2 cellular contexts compared by ENCODE assay signal in genomic region chrX:107323786-107324492, GRCh38.
TF ChIP-seq lines count a peak whose summit lies in the region.

No MANE protein-coding gene starts in this region.

TF ChIP-seq in SK-N-SH, 30 proteins besides CTCF, POLR2A, EP300 and RAD21 (continued from another document):
- no peak for TF ChIP-seq PBX3 (IDR thresholded peaks at IDR 0.05)
- TF ChIP-seq MEF2A (IDR thresholded peaks at IDR 0.05; ENCODE audit: borderline replicate concordance, low read depth): no peak

TF ChIP-seq in SK-N-SH treated with all-trans-retinoic acid at 6 μM for 48 hours, 23 proteins besides CTCF, POLR2A, EP300 and RAD21 (continued from another document):
- TF ChIP-seq ZFP30 (CRISPR knock-in tag; IDR thresholded peaks at IDR 0.05) (no peak), POU6F1 (CRISPR knock-in tag; IDR thresholded peaks at IDR 0.05; ENCODE audit: borderline replicate concordance, low read depth) (no peak), TSHZ2 (CRISPR knock-in tag; IDR thresholded peaks at IDR 0.05) (no peak), TCF4 (CRISPR knock-in tag; IDR thresholded peaks at IDR 0.05; ENCODE audit: borderline replicate concordance) (no peak)
